Comparison of ENCODE assay signal across 15 cellular contexts in the genomic region with DNA sequence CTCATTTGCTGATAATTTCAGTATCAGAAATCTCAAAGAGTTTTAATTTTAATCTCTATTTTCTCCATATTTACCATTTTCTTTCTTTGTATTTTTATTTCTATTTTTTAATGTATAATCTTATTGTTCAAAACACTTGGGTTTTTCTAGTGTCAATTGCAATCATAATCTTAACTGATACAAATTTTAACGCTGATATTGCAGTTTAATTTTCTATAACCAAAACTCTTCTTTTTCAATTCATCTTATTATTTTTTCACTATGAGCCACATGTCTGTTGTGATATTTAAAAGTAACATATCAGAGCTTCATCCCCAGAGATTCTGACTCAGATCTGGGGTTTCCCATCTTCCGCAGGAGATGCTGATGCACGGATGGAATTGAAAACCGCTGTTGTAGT. TPM values are rescaled to one million over a fixed set of nuclear protein-coding genes. Genes with fewer than 3 reads are reported as not detected.
DNase-seq lines count a peak whose midpoint lies in the region; FAIRE-seq and TF ChIP-seq lines count a peak whose summit lies in the region.
"Had no signal": no experiment of that assay in that cellular context is flagged by ENCODE, and none has a peak within 500 bp of the region (broad histone marks: within the 10 kb centered on the region; RNA-seq: fewer than 3 reads in every experiment).

No MANE protein-coding gene starts in this region.

- H3K9me2 ChIP-seq in OCI-LY7 (ENCODE audit: insufficient read depth, low read length) = no peaks in the 10 kb centered on the region

- DNase-seq in GM12865 (ENCODE audit: low read depth) (peak; percentile 23), WERI-Rb-1 (no peak), GM13976 (ENCODE audit: low spot score) (no peak), OCI-LY7 (ENCODE audit: low spot score) (no peak)
- DNase-seq: Caco-2; CD8-positive, alpha-beta memory T cell; DND-41; GF-D8; GM23248 had no signal

- intact Hi-C loops in OCI-LY7 (cut with micrococcal nuclease; ENCODE audit: unreplicated experiment) = no loop called here

- in situ Hi-C loops in GM13976 (cut with MboI; ENCODE audit: low sequenced_read_pairs, unreplicated experiment) = no loop called here

- H3K36me3 ChIP-seq in OCI-LY3 (replicated peaks; ENCODE audit: low read depth, low read length) (peaks cover 35% of the 10 kb centered on the region), WERI-Rb-1 (no peaks in the 10 kb centered on the region), OCI-LY7 (ENCODE audit: insufficient read depth, low read length) (peaks cover 44% of the 10 kb centered on the region)

- POLR2A ChIA-PET in OCI-LY7 (lab: Charles Lee) = interaction anchor here (0.7 to 2.7 kb wide), 4 partner anchors 11 to 154 kb away, joined by 3 to 14 read pairs (median 8); no protein-coding TSS in a partner anchor

- TF ChIP-seq CTCF in GM12865 (IDR thresholded peaks at IDR 0.05; ENCODE audit: insufficient read depth, low read depth, low read length, missing control alignments) = no peak
- no peak for TF ChIP-seq CTCF in OCI-LY3 (IDR thresholded peaks at IDR 0.05; ENCODE audit: low read depth, low read length)
- no peak for TF ChIP-seq CTCF in WERI-Rb-1 (IDR thresholded peaks at IDR 0.05; ENCODE audit: low read depth, low read length)
- TF ChIP-seq CTCF in GM13976 (IDR thresholded peaks at IDR 0.05; ENCODE audit: borderline replicate concordance, control extremely low read depth, extremely low read depth, insufficient read depth, missing control alignments) = no peak
- no peak for TF ChIP-seq CTCF in OCI-LY7 (conservative IDR thresholded peaks at IDR 0.05; ENCODE audit: low read length)

- peaks cover 58% of the 10 kb centered on the region for H3K4me1 ChIP-seq in OCI-LY3 (ENCODE audit: low read length)
- H3K4me1 ChIP-seq in OCI-LY7 (ENCODE audit: insufficient read depth, low read length, poor library complexity, severe bottlenecking) = peaks cover 41% of the 10 kb centered on the region
- H3K4me1 ChIP-seq: Caco-2 had no signal

- H2AFZ ChIP-seq in OCI-LY3 (ENCODE audit: low read depth, low read length) = peak overlapping the region; percentile 41
- H2AFZ ChIP-seq in OCI-LY7 (ENCODE audit: low read length) = no peak overlapping the region
- H2AFZ ChIP-seq: GM23248 had no signal

- peak; percentile 48 for FAIRE-seq in endometrium (lab: Jason Lieb, UNC)
- FAIRE-seq: GM12878, H54 had no signal

- CTCF ChIA-PET in OCI-LY7 (lab: Charles Lee; ENCODE audit: unreplicated experiment) = no interaction called here

- BruUV-seq in OCI-LY7 (replicated peaks; lab: Mats Ljungman, UMichigan) = no TSS peak

- no peak overlapping the region for H3K9ac ChIP-seq in OCI-LY3 (ENCODE audit: low read length)
- H3K9ac ChIP-seq: GM23248 had no signal

- H4K20me1 ChIP-seq in OCI-LY3 (ENCODE audit: insufficient read depth, low read length) = no peaks in the 10 kb centered on the region
- no peaks in the 10 kb centered on the region for H4K20me1 ChIP-seq in OCI-LY7 (ENCODE audit: insufficient read depth, low read length)

- H3K9me3 ChIP-seq in OCI-LY3 (ENCODE audit: insufficient read depth, low read length) = peaks cover 11% of the 10 kb centered on the region; the same call in 1 of the 2 replicates
- H3K9me3 ChIP-seq in WERI-Rb-1 (ENCODE audit: severe bottlenecking) = no peaks in the 10 kb centered on the region
- H3K9me3 ChIP-seq in OCI-LY7 (ENCODE audit: low read length) = peaks cover 60% of the 10 kb centered on the region
- H3K9me3 ChIP-seq: Caco-2 had no signal

- H3K27ac ChIP-seq in OCI-LY3 (ENCODE audit: low read length) (peak overlapping the region; percentile 95), WERI-Rb-1 (no peak overlapping the region), OCI-LY7 (ENCODE audit: low read depth, low read length, poor library complexity, severe bottlenecking) (no peak overlapping the region)
- H3K27ac ChIP-seq: GM23248 had no signal

- H3K4me2 ChIP-seq in OCI-LY3 (ENCODE audit: low read length) = peak overlapping the region; percentile 2
- no peak overlapping the region for H3K4me2 ChIP-seq in OCI-LY7 (ENCODE audit: low read length)

- no peaks in the 10 kb centered on the region for H3K27me3 ChIP-seq in OCI-LY3 (ENCODE audit: low read depth, low read length)
- H3K27me3 ChIP-seq in WERI-Rb-1 (ENCODE audit: insufficient read depth, low read depth, severe bottlenecking) = no peaks in the 10 kb centered on the region

- H3K79me2 ChIP-seq in OCI-LY3 (ENCODE audit: low read length) = no peaks in the 10 kb centered on the region
- H3K79me2 ChIP-seq in OCI-LY7 (ENCODE audit: insufficient read depth, low read depth, low read length) = no peaks in the 10 kb centered on the region

- H3K4me3 ChIP-seq in GM12865 (ENCODE audit: low read depth, low read length) (no peak overlapping the region), OCI-LY3 (ENCODE audit: low read length) (no peak overlapping the region), WERI-Rb-1 (ENCODE audit: low read depth, low read length) (no peak overlapping the region), OCI-LY7 (ENCODE audit: low read depth, low read length, poor library complexity, severe bottlenecking) (no peak overlapping the region)
- H3K4me3 ChIP-seq: GM12878, GM23248 had no signal

RNA-seq across cellular contexts. Expression of a gene that starts 16.2 kb away (rescaled TPM):
- total RNA-seq in OCI-LY7 (2014; rRNA removed; shearing (Covaris generic)) = 1.0 and 1.7 TPM in 2 replicates
- 1.1 and 1.2 TPM in 2 replicates for total RNA-seq in OCI-LY7 (2022)
- total RNA-seq: A673; Caco-2; CD8-positive, alpha-beta memory T cell; GM12878; GM23248; HT1080 had no signal
